ENCODE assay signal across 1 cellular context in genomic region chr6:134049586-134049985, GRCh38.
TF ChIP-seq lines count a peak whose summit lies in the region.

No MANE protein-coding gene starts in this region.

TF ChIP-seq in WTC11, 78 proteins besides CTCF, POLR2A, EP300 and RAD21 (continued from another document):
- TF ChIP-seq, protein P1, sequence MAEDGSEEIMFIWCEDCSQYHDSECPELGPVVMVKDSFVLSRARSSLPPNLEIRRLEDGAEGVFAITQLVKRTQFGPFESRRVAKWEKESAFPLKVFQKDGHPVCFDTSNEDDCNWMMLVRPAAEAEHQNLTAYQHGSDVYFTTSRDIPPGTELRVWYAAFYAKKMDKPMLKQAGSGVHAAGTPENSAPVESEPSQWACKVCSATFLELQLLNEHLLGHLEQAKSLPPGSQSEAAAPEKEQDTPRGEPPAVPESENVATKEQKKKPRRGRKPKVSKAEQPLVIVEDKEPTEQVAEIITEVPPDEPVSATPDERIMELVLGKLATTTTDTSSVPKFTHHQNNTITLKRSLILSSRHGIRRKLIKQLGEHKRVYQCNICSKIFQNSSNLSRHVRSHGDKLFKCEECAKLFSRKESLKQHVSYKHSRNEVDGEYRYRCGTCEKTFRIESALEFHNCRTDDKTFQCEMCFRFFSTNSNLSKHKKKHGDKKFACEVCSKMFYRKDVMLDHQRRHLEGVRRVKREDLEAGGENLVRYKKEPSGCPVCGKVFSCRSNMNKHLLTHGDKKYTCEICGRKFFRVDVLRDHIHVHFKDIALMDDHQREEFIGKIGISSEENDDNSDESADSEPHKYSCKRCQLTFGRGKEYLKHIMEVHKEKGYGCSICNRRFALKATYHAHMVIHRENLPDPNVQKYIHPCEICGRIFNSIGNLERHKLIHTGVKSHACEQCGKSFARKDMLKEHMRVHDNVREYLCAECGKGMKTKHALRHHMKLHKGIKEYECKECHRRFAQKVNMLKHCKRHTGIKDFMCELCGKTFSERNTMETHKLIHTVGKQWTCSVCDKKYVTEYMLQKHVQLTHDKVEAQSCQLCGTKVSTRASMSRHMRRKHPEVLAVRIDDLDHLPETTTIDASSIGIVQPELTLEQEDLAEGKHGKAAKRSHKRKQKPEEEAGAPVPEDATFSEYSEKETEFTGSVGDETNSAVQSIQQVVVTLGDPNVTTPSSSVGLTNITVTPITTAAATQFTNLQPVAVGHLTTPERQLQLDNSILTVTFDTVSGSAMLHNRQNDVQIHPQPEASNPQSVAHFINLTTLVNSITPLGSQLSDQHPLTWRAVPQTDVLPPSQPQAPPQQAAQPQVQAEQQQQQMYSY (CRISPR knock-in tag; IDR thresholded peaks at IDR 0.05) = no peak
TF ChIP-seq in WTC11: peak in this region for 0.
